8 cellular contexts compared by ENCODE assay signal in the genomic region with DNA sequence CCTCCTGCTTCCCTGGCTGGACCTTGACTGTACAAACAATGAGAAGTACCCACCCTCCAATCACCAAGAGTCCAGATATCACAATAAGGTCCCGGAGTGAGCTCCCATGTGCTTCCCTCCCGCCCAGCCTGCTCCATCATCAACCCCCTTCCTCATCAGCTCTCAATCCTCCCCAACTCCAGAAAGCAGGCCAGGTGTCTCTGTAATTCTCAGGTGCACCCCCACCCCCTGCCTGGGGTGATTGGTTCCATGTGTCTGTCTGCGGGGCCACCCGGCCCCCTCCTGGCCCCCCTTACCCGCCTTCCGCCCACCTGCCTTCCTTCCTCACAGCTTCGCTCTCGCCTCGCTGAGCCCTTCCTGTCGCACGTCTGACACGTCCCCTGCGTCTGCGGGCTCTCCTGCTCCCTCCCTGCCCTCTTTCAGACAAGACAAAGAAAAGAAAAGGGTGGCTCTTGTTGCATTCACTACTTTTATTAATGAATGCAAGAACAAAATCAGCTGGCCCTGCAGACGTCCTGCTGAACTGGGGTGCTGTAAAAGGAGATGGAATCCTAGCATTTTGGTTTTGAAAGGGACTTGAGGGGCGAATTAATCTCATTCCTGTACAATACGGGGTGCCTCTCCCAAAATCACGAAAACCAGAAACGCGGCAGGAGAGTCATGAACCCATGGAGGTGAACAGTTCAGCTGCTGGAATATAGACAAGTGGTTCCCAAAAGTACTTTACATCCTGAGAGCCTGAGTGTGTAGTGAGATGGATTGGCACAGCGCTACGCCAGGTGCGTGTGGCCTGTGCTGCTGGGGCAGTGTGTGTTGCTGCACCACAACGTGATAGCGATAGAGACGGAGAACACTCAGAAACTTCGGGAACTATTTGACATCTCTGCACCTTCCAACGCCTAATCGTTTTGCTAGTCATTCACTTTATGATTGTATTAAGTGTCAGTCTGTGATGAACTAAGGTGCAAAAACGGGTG. TPM values are rescaled to one million over a fixed set of nuclear protein-coding genes. Genes with fewer than 3 reads are reported as not detected.
DNase-seq lines count a peak whose midpoint lies in the region; ATAC-seq and TF ChIP-seq lines count a peak whose summit lies in the region.

No MANE protein-coding gene starts in this region.

- H3K4me1 Mint-ChIP-seq in T-helper 17 cell: peaks cover 14% of the 10 kb centered on the region
- H3K4me1 Mint-ChIP-seq in stimulated activated naive CD8-positive, alpha-beta T cell treated with anti-CD3 and anti-CD28 coated beads, Interleukin-15, amount 100 ng/mL, for 72 hours: peaks cover 45% of the 10 kb centered on the region

- H3K4me2 ChIP-seq in MM.1S (ENCODE audit: low read depth, low read length): no peak overlapping the region

- H3K9me3 ChIP-seq in T-helper 17 cell (ENCODE audit: control insufficient read depth, low read length, poor library complexity, severe bottlenecking): no peaks in the 10 kb centered on the region
- no peaks in the 10 kb centered on the region for H3K9me3 ChIP-seq in iPS-18a (ENCODE audit: control insufficient read depth, low read depth, low read length)
- H3K9me3 ChIP-seq in MG63: no peaks in the 10 kb centered on the region
- H3K9me3 ChIP-seq in MM.1S (replicated peaks; ENCODE audit: insufficient read depth, low read length): no peaks in the 10 kb centered on the region

- no peak overlapping the region for H2AFZ ChIP-seq in MM.1S (ENCODE audit: low read length)

- DNase-seq in NCI-H1092 treated with DMSO at 0.1 percent for 48 hours (lab: John Stamatoyannopoulos, UW) (peak; percentile 52), NCI-H1092 (lab: John Stamatoyannopoulos, UW) (no peak), T-helper 17 cell (no peak), MG63 (no peak), MM.1S (no peak)
- DNase-seq in stimulated activated naive CD8-positive, alpha-beta T cell treated with anti-CD3 and anti-CD28 coated beads, Interleukin-15, amount 100 ng/mL, for 72 hours: peak; percentile 57 to 59

- no peak overlapping the region for H3K27ac Mint-ChIP-seq in T-helper 17 cell
- H3K27ac Mint-ChIP-seq in stimulated activated naive CD8-positive, alpha-beta T cell treated with anti-CD3 and anti-CD28 coated beads, Interleukin-15, amount 100 ng/mL, for 72 hours: peak overlapping the region; percentile 90 to 97

- peaks cover 3% of the 10 kb centered on the region for H3K36me3 Mint-ChIP-seq in T-helper 17 cell (ENCODE audit: low read depth)

- H3K9me2 ChIP-seq in MM.1S (replicated peaks; ENCODE audit: insufficient read depth, low read length): no peaks in the 10 kb centered on the region

- H4K20me1 ChIP-seq in MM.1S (ENCODE audit: insufficient read depth, low read length): no peaks in the 10 kb centered on the region

- H3K79me2 ChIP-seq in MM.1S (ENCODE audit: low read length): no peaks in the 10 kb centered on the region

- H3K4me1 ChIP-seq in iPS-18a (ENCODE audit: control insufficient read depth, low read depth, low read length) (peaks cover 21% of the 10 kb centered on the region), MM.1S (ENCODE audit: low read length) (no peaks in the 10 kb centered on the region)

- peaks cover 63% of the 10 kb centered on the region for H3K27me3 Mint-ChIP-seq in T-helper 17 cell
- H3K27me3 Mint-ChIP-seq in stimulated activated naive CD8-positive, alpha-beta T cell treated with anti-CD3 and anti-CD28 coated beads, Interleukin-15, amount 100 ng/mL, for 72 hours: no peaks in the 10 kb centered on the region

- H3K36me3 ChIP-seq in iPS-18a (ENCODE audit: control insufficient read depth, low read depth, low read length): no peaks in the 10 kb centered on the region
- no peaks in the 10 kb centered on the region for H3K36me3 ChIP-seq in MG63
- H3K36me3 ChIP-seq in MM.1S (replicated peaks; ENCODE audit: insufficient read depth, low read length): no peaks in the 10 kb centered on the region

- H3K4me3 ChIP-seq in iPS-18a (ENCODE audit: low read length) (peak overlapping the region; percentile 49), MG63 (no peak overlapping the region), MM.1S (ENCODE audit: low read length) (no peak overlapping the region)

- H3K9ac ChIP-seq in iPS-18a (ENCODE audit: low read length): peak overlapping the region; percentile 52
- H3K9ac ChIP-seq in MM.1S (ENCODE audit: low read length): no peak overlapping the region

- ATAC-seq in HG03196 (IDR thresholded peaks at IDR 0.05; ENCODE audit: unreplicated experiment) (peak; percentile 93), T-helper 17 cell (no peak)
- ATAC-seq in stimulated activated naive CD8-positive, alpha-beta T cell treated with anti-CD3 and anti-CD28 coated beads, Interleukin-15, amount 100 ng/mL, for 72 hours: peak; percentile 93

- H3K4me3 Mint-ChIP-seq in T-helper 17 cell: peak overlapping the region; percentile 53
- H3K4me3 Mint-ChIP-seq in stimulated activated naive CD8-positive, alpha-beta T cell treated with anti-CD3 and anti-CD28 coated beads, Interleukin-15, amount 100 ng/mL, for 72 hours: peak overlapping the region; percentile 77 to 87

- H3K27me3 ChIP-seq in iPS-18a (ENCODE audit: control insufficient read depth, insufficient read depth, low read length): peaks cover 12% of the 10 kb centered on the region
- no peaks in the 10 kb centered on the region for H3K27me3 ChIP-seq in MG63
- no peaks in the 10 kb centered on the region for H3K27me3 ChIP-seq in MM.1S (replicated peaks; ENCODE audit: insufficient read depth, low read length)

- TF ChIP-seq CTCF in MM.1S (IDR thresholded peaks at IDR 0.05; ENCODE audit: low read length): no peak

- H3K27ac ChIP-seq in iPS-18a (ENCODE audit: low read length) (no peak overlapping the region), MM.1S (ENCODE audit: low read length) (no peak overlapping the region)

- H3F3A ChIP-seq in MM.1S (ENCODE audit: insufficient read depth, low read length): no peaks in the 10 kb centered on the region

- no peaks in the 10 kb centered on the region for H3K9me3 Mint-ChIP-seq in stimulated activated naive CD8-positive, alpha-beta T cell treated with anti-CD3 and anti-CD28 coated beads, Interleukin-15, amount 100 ng/mL, for 72 hours

RNA-seq across cellular contexts. Expression of a gene that starts 26.4 kb away (rescaled TPM):
- 1 to 10 TPM in 1 of 2 donors, not detected in 1; 6.1 TPM for total RNA-seq in T-helper 17 cell
- 191 and 249 TPM in 2 replicates for total RNA-seq in MG63 (2014; rRNA removed; shearing (Covaris generic); ENCODE audit: low replicate concordance)

Comparison
In these comparisons a context has a peak if more than half of its experiments do, and no peak if none do; other contexts are left out.
1. DNase-seq: peak in NCI-H1092 treated with DMSO at 0.1 percent for 48 hours (single experiment) and stimulated activated naive CD8-positive, alpha-beta T cell treated with anti-CD3 and anti-CD28 coated beads, Interleukin-15, amount 100 ng/mL, for 72 hours (2 of 2); none in NCI-H1092 (single experiment), T-helper 17 cell (0 of 3), MG63 (single experiment) and MM.1S (single experiment).
2. RNA of a gene that starts 26.4 kb away (total RNA-seq): 191 to 249 TPM in MG63; 6.1 TPM in T-helper 17 cell; every median in the first group is over 10 times any median in the second.